Comparison of ENCODE assay signal across 10 cellular contexts in genomic region chr14:67940476-67940875, GRCh38.
A peak's percentile ranks its signal among the peaks of the same experiment; 100 is the strongest.
DNase-seq lines count a peak whose midpoint lies in the region; ATAC-seq and TF ChIP-seq lines count a peak whose summit lies in the region.
"Had no signal": no experiment of that assay in that cellular context is flagged by ENCODE, and none has a peak within 500 bp of the region (broad histone marks: within the 10 kb centered on the region; RNA-seq: fewer than 3 reads in every experiment).

No MANE protein-coding gene starts in this region.

- H3K4me3 Mint-ChIP-seq in Calu3 (ENCODE audit: low read depth, unreplicated experiment) (no peak overlapping the region), T-cell (no peak overlapping the region)
- H3K4me3 Mint-ChIP-seq: activated naive CD4-positive, alpha-beta T cell treated with anti-CD3 and anti-CD28 coated beads, Interleukin-2, amount 50 U/mL, for 24 hours had no signal

- 74 to 77% methylated on average over 1 of the region's 1 CpG for WGBS in body of pancreas, 2 donors
- 70% methylated on average over 1 of the region's 1 CpG for WGBS in hepatocyte (ENCODE audit: low lambda C conversion rate, missing lambda C conversion rate)
- WGBS in sigmoid colon, 2 donors: 67 to 75% methylated on average over 1 of the region's 1 CpG

- H3K27me3 Mint-ChIP-seq in Calu3 (ENCODE audit: unreplicated experiment) (no peaks in the 10 kb centered on the region), T-cell (no peaks in the 10 kb centered on the region)
- H3K27me3 Mint-ChIP-seq: activated naive CD4-positive, alpha-beta T cell treated with anti-CD3 and anti-CD28 coated beads, Interleukin-2, amount 50 U/mL, for 24 hours had no signal

- no peaks in the 10 kb centered on the region for H3K27me3 ChIP-seq in body of pancreas
- H3K27me3 ChIP-seq in hepatocyte: no peaks in the 10 kb centered on the region
- H3K27me3 ChIP-seq in sigmoid colon: no peaks in the 10 kb centered on the region

- H3K36me3 ChIP-seq in body of pancreas (replicated peaks in 1 of 2; ENCODE audit: insufficient read depth in 1 of 2, low read depth in 2 of 2): no peaks in the 10 kb centered on the region
- H3K36me3 ChIP-seq in hepatocyte (replicated peaks; ENCODE audit: insufficient read depth, low read depth): no peaks in the 10 kb centered on the region
- no peaks in the 10 kb centered on the region for H3K36me3 ChIP-seq in sigmoid colon

- no peak for TF ChIP-seq EP300 in sigmoid colon (IDR thresholded peaks at IDR 0.05)

- H4K20me1 ChIP-seq in hepatocyte (ENCODE audit: insufficient read depth, poor library complexity, severe bottlenecking): no peaks in the 10 kb centered on the region

- H3K27ac ChIP-seq in body of pancreas (peak overlapping the region; percentile 68 to 78 (median 74)), hepatocyte (peak overlapping the region; percentile 83), sigmoid colon (peak overlapping the region; percentile 80 to 86 (median 84))

- no peaks in the 10 kb centered on the region for H3K9me2 ChIP-seq in hepatocyte (replicated peaks; ENCODE audit: insufficient read depth)

- H3K9me3 ChIP-seq in body of pancreas (no peaks in the 10 kb centered on the region), hepatocyte (ENCODE audit: low read depth) (no peaks in the 10 kb centered on the region), sigmoid colon (no peaks in the 10 kb centered on the region)

- ATAC-seq in body of pancreas: peak; percentile 30
- ATAC-seq in HG03439 (IDR thresholded peaks at IDR 0.05; ENCODE audit: unreplicated experiment): no peak
- ATAC-seq in GM19463 (IDR thresholded peaks at IDR 0.05; ENCODE audit: unreplicated experiment): no peak
- no peak for ATAC-seq in T-cell (replicated peaks in 1 of 4)

- H3K4me1 Mint-ChIP-seq in Calu3 (ENCODE audit: low read depth, unreplicated experiment): peaks cover 41% of the 10 kb centered on the region
- peaks cover 0 to 5% (median 0%) of the 10 kb centered on the region in 3 donors for H3K4me1 Mint-ChIP-seq in T-cell
- H3K4me1 Mint-ChIP-seq: activated naive CD4-positive, alpha-beta T cell treated with anti-CD3 and anti-CD28 coated beads, Interleukin-2, amount 50 U/mL, for 24 hours had no signal

- H3K36me3 Mint-ChIP-seq in Calu3 (ENCODE audit: insufficient read depth, unreplicated experiment) (no peaks in the 10 kb centered on the region), T-cell (no peaks in the 10 kb centered on the region)
- H3K36me3 Mint-ChIP-seq: activated naive CD4-positive, alpha-beta T cell treated with anti-CD3 and anti-CD28 coated beads, Interleukin-2, amount 50 U/mL, for 24 hours had no signal

- H3K4me3 ChIP-seq in body of pancreas (no peak overlapping the region), hepatocyte (no peak overlapping the region), sigmoid colon (no peak overlapping the region)

- CTCF ChIA-PET in Calu3 (lab: Charles Lee): interaction anchor here (1.5 kb wide), 1 partner anchor 367 kb away, joined by 3 read pairs; no protein-coding TSS in a partner anchor
- CTCF ChIA-PET in T-cell (lab: Charles Lee): interaction anchor here in 1 of 2 donors (0.7 kb wide), 1 partner anchor 566 kb away, joined by 3 read pairs; no protein-coding TSS in a partner anchor

- no peak for TF ChIP-seq CTCF in Calu3 (IDR thresholded peaks at IDR 0.05; ENCODE audit: unreplicated experiment)
- TF ChIP-seq CTCF in body of pancreas (IDR thresholded peaks at IDR 0.05): no peak
- TF ChIP-seq CTCF in hepatocyte (IDR thresholded peaks at IDR 0.05; ENCODE audit: poor library complexity): no peak
- TF ChIP-seq CTCF in sigmoid colon (IDR thresholded peaks at IDR 0.05): no peak

- POLR2A ChIA-PET in T-cell (lab: Charles Lee): interaction anchor here in 1 of 2 donors (0.5 kb wide), 1 partner anchor 18 kb away, joined by 3 read pairs; no protein-coding TSS in a partner anchor

- no peak for TF ChIP-seq POLR2A in body of pancreas (IDR thresholded peaks at IDR 0.05)
- no peak for TF ChIP-seq POLR2A in sigmoid colon (IDR thresholded peaks at IDR 0.05)

- no TSS peak for BruUV-seq in Calu3 (replicated peaks; lab: Mats Ljungman, UMichigan)

- H3K27ac Mint-ChIP-seq in Calu3 (ENCODE audit: unreplicated experiment) (peak overlapping the region; percentile 7), T-cell (no peak overlapping the region)
- H3K27ac Mint-ChIP-seq: activated naive CD4-positive, alpha-beta T cell treated with anti-CD3 and anti-CD28 coated beads, Interleukin-2, amount 50 U/mL, for 24 hours had no signal

- intact Hi-C loops in Calu3 (cut with micrococcal nuclease; ENCODE audit: unreplicated experiment): loop anchor here (5.0 kb wide), 5 partner anchors 142 to 842 kb away; no protein-coding TSS in a partner anchor
- intact Hi-C loops in body of pancreas (cut with DNase I): no loop called here
- intact Hi-C loops in sigmoid colon (cut with DNase I): loop anchor here (2.0 to 10.0 kb wide), 6 partner anchors 97 to 724 kb away; no protein-coding TSS in a partner anchor

- H3K4me1 ChIP-seq in body of pancreas: peaks cover 41% of the 10 kb centered on the region
- H3K4me1 ChIP-seq in hepatocyte (ENCODE audit: insufficient read depth): peaks cover 45% of the 10 kb centered on the region
- H3K4me1 ChIP-seq in sigmoid colon: peaks cover 0 to 68% (median 57%) of the 10 kb centered on the region in 4 donors

- no peaks in the 10 kb centered on the region for H3K9me3 Mint-ChIP-seq in Calu3 (ENCODE audit: low read depth, unreplicated experiment)
- H3K9me3 Mint-ChIP-seq in T-cell: no peaks in the 10 kb centered on the region
- H3K9me3 Mint-ChIP-seq: activated naive CD4-positive, alpha-beta T cell treated with anti-CD3 and anti-CD28 coated beads, Interleukin-2, amount 50 U/mL, for 24 hours had no signal

- peak overlapping the region; percentile 39 for H3K4me2 ChIP-seq in hepatocyte

- no peak overlapping the region for H2AFZ ChIP-seq in hepatocyte

- DNase-seq in Calu3: no peak
- DNase-seq in body of pancreas: no peak
- no peak for DNase-seq in hepatocyte (ENCODE audit: low spot score)
- no peak for DNase-seq in sigmoid colon
- no peak for DNase-seq in NCI-H748 (lab: John Stamatoyannopoulos, UW; ENCODE audit: unreplicated experiment)
- DNase-seq in T-cell: no peak
- DNase-seq: NCI-H526 had no signal

- H3K79me2 ChIP-seq in hepatocyte: no peaks in the 10 kb centered on the region
